ENCODE assay signal across 8 cellular contexts in genomic region chr5:38660194-38660668, GRCh38.
DNase-seq lines count a peak whose midpoint lies in the region; ATAC-seq lines count a peak whose summit lies in the region.

No MANE protein-coding gene starts in this region.

- no peaks in the 10 kb centered on the region for H3K4me1 Mint-ChIP-seq in activated CD4-positive, alpha-beta memory T cell treated with anti-CD3 and anti-CD28 coated beads, Interleukin-2, amount 10 ng/mL, durations not matched to agents 7 days and 5 days

- H3K9ac ChIP-seq in SK-N-MC (ENCODE audit: insufficient read length) (no peak overlapping the region), GM23248 (no peak overlapping the region)

- CTCF ChIA-PET in activated CD4-positive, alpha-beta memory T cell treated with anti-CD3 and anti-CD28 coated beads, Interleukin-2, amount 10 ng/mL, durations not matched to agents 7 days and 5 days (lab: Charles Lee), result no interaction called here

- H3K4me3 Mint-ChIP-seq in activated CD4-positive, alpha-beta memory T cell treated with anti-CD3 and anti-CD28 coated beads, Interleukin-2, amount 10 ng/mL, durations not matched to agents 7 days and 5 days, result no peak overlapping the region

- no peaks in the 10 kb centered on the region for H3K36me3 Mint-ChIP-seq in activated CD4-positive, alpha-beta memory T cell treated with anti-CD3 and anti-CD28 coated beads, Interleukin-2, amount 10 ng/mL, durations not matched to agents 7 days and 5 days (ENCODE audit: low read depth)

- H3K27me3 ChIP-seq in GM23248 (replicated peaks; ENCODE audit: insufficient read depth), result peaks cover 30% of the 10 kb centered on the region

- H4K20me1 ChIP-seq in GM23248 (ENCODE audit: insufficient read depth), result no peaks in the 10 kb centered on the region

- no peaks in the 10 kb centered on the region for H3F3A ChIP-seq in GM23248 (ENCODE audit: insufficient read depth)

- H3K27ac Mint-ChIP-seq in activated CD4-positive, alpha-beta memory T cell treated with anti-CD3 and anti-CD28 coated beads, Interleukin-2, amount 10 ng/mL, durations not matched to agents 7 days and 5 days, result no peak overlapping the region

- H3K27ac ChIP-seq in SK-N-MC (no peak overlapping the region), GM23248 (no peak overlapping the region)

- POLR2A ChIA-PET in activated CD4-positive, alpha-beta memory T cell treated with anti-CD3 and anti-CD28 coated beads, Interleukin-2, amount 10 ng/mL, durations not matched to agents 7 days and 5 days (lab: Charles Lee), result no interaction called here

- no peaks in the 10 kb centered on the region for H3K4me1 ChIP-seq in GM23248 (ENCODE audit: insufficient read depth)

- H3K36me3 ChIP-seq in SK-N-MC (ENCODE audit: insufficient read depth, low read length) (no peaks in the 10 kb centered on the region), GM23248 (ENCODE audit: low read depth) (no peaks in the 10 kb centered on the region)

- ATAC-seq in HG03135 (IDR thresholded peaks at IDR 0.05; ENCODE audit: unreplicated experiment) (no peak), HG02852 (IDR thresholded peaks at IDR 0.05; ENCODE audit: unreplicated experiment) (no peak)

- no peaks in the 10 kb centered on the region for H3K79me2 ChIP-seq in GM23248 (ENCODE audit: insufficient read depth)

- in situ Hi-C loops in GM23248 (cut with MboI), result no loop called here

- H3K9me3 Mint-ChIP-seq in activated CD4-positive, alpha-beta memory T cell treated with anti-CD3 and anti-CD28 coated beads, Interleukin-2, amount 10 ng/mL, durations not matched to agents 7 days and 5 days, result no peaks in the 10 kb centered on the region

- no peaks in the 10 kb centered on the region for H3K9me3 ChIP-seq in SK-N-MC (ENCODE audit: low read depth, low read length)
- no peaks in the 10 kb centered on the region for H3K9me3 ChIP-seq in GM23248 (ENCODE audit: low read depth)

- DNase-seq in DMS153 treated with DMSO at 0.1 percent for 48 hours (lab: John Stamatoyannopoulos, UW; ENCODE audit: unreplicated experiment) (peak; percentile 99), NCI-H2029 (lab: John Stamatoyannopoulos, UW) (peak; percentile 98), SK-N-MC (ENCODE audit: low read depth, low spot score) (peak; percentile 39), kidney tubule cell (ENCODE audit: low spot score) (peak; percentile 97), GM23248 (no peak)
- no peak for DNase-seq in activated CD4-positive, alpha-beta memory T cell treated with anti-CD3 and anti-CD28 coated beads, Interleukin-2, amount 10 ng/mL, durations not matched to agents 7 days and 5 days

- no peak overlapping the region for H2AFZ ChIP-seq in GM23248

- H3K4me3 ChIP-seq in SK-N-MC (no peak overlapping the region), GM23248 (no peak overlapping the region)

- no peak overlapping the region for H3K4me2 ChIP-seq in GM23248 (ENCODE audit: unreplicated experiment)

- WGBS in GM23248 (ENCODE audit: low coverage in 1 of 2, low lambda C conversion rate in 2 of 2, missing lambda C conversion rate in 2 of 2), 2 experiments, result 60 to 61% methylated on average over 12 of the region's 12 CpGs

- no peaks in the 10 kb centered on the region for H3K9me2 ChIP-seq in GM23248 (ENCODE audit: insufficient read depth)

- peaks cover 9% of the 10 kb centered on the region for H3K27me3 Mint-ChIP-seq in activated CD4-positive, alpha-beta memory T cell treated with anti-CD3 and anti-CD28 coated beads, Interleukin-2, amount 10 ng/mL, durations not matched to agents 7 days and 5 days

Comparison
In these comparisons a context has a peak if more than half of its experiments do, and no peak if none do; other contexts are left out.
1. DNase-seq: peak in DMS153 treated with DMSO at 0.1 percent for 48 hours (single experiment), NCI-H2029 (single experiment), SK-N-MC (single experiment) and kidney tubule cell (single experiment); none in activated CD4-positive, alpha-beta memory T cell treated with anti-CD3 and anti-CD28 coated beads, Interleukin-2, amount 10 ng/mL, durations not matched to agents 7 days and 5 days (single experiment) and GM23248 (single experiment).